Comparison of ENCODE assay signal across 1 cellular context in genomic region chr1:27538793-27539192, GRCh38.
TF ChIP-seq lines count a peak whose summit lies in the region.

No MANE protein-coding gene starts in this region.

TF ChIP-seq in HepG2, 621 proteins besides CTCF, POLR2A, EP300 and RAD21 (continued from another document):
- no peak for TF ChIP-seq MLXIP (CRISPR knock-in tag; IDR thresholded peaks at IDR 0.05; ENCODE audit: borderline replicate concordance)
- TF ChIP-seq ZNF496 (CRISPR knock-in tag; IDR thresholded peaks at IDR 0.05; ENCODE audit: insufficient replicate concordance), result no peak
